11 cellular contexts compared by ENCODE assay signal in genomic region chr7:4747013-4747412, GRCh38. TPM values are rescaled to one million over a fixed set of nuclear protein-coding genes. Genes with fewer than 3 reads are reported as not detected.
A peak's percentile ranks its signal among the peaks of the same experiment; 100 is the strongest.
DNase-seq lines count a peak whose midpoint lies in the region; ATAC-seq and TF ChIP-seq lines count a peak whose summit lies in the region.
"Had no signal": no experiment of that assay in that cellular context is flagged by ENCODE, and none has a peak within 500 bp of the region (broad histone marks: within the 10 kb centered on the region; RNA-seq: fewer than 3 reads in every experiment).

No MANE protein-coding gene starts in this region.

- CTCF ChIA-PET in CD8-positive, alpha-beta T cell (lab: Charles Lee): interaction anchor here (0.7 to 1.9 kb wide), 5 partner anchors 8 to 135 kb away, joined by 3 to 5 read pairs (median 3); no protein-coding TSS in a partner anchor

- WGBS in esophagus squamous epithelium, 2 donors: 87 to 90% methylated on average over 14 to 15 of the region's 22 CpGs
- 93 to 94% methylated on average over 22 of the region's 22 CpGs for WGBS in sigmoid colon, 2 donors

- H3K27ac ChIP-seq in CD8-positive, alpha-beta T cell (ENCODE audit: low read depth, low read length): no peak overlapping the region
- H3K27ac ChIP-seq in VCaP (peak overlapping the region; percentile 71), esophagus squamous epithelium (peak overlapping the region; percentile 90 to 97 (median 93)), sigmoid colon (peak overlapping the region; percentile 93 to 96 (median 93))
- H3K27ac ChIP-seq: WERI-Rb-1 had no signal

- H3K36me3 ChIP-seq in CD8-positive, alpha-beta T cell (ENCODE audit: insufficient read depth, low read length): peaks cover 13% of the 10 kb centered on the region
- H3K36me3 ChIP-seq in esophagus squamous epithelium (peaks cover 3 to 63% (median 6%) of the 10 kb centered on the region in 3 donors), sigmoid colon (peaks cover 0 to 13% (median 9%) of the 10 kb centered on the region in 4 donors)

- no peaks in the 10 kb centered on the region for H3K27me3 ChIP-seq in CD8-positive, alpha-beta T cell (ENCODE audit: insufficient read depth, low read length)
- H3K27me3 ChIP-seq in esophagus squamous epithelium: no peaks in the 10 kb centered on the region
- H3K27me3 ChIP-seq in sigmoid colon: no peaks in the 10 kb centered on the region

- peaks cover 35% of the 10 kb centered on the region for H3K36me3 Mint-ChIP-seq in CD8-positive, alpha-beta T cell

- TF ChIP-seq CTCF in CD8-positive, alpha-beta T cell (IDR thresholded peaks at IDR 0.05): no peak
- TF ChIP-seq CTCF in VCaP (conservative IDR thresholded peaks at IDR 0.05): no peak
- no peak for TF ChIP-seq CTCF in esophagus squamous epithelium (IDR thresholded peaks at IDR 0.05)
- no peak for TF ChIP-seq CTCF in sigmoid colon (IDR thresholded peaks at IDR 0.05)

- intact Hi-C loops in CD8-positive, alpha-beta T cell (cut with DNase I, micrococcal nuclease): no loop called here
- intact Hi-C loops in esophagus squamous epithelium (cut with DNase I): no loop called here
- intact Hi-C loops in sigmoid colon (cut with DNase I): loop anchor here (1.0 kb wide), 1 partner anchor 19 kb away; no protein-coding TSS in a partner anchor

- H3K27ac Mint-ChIP-seq in CD8-positive, alpha-beta T cell: peak overlapping the region; percentile 88

- H3K9me3 Mint-ChIP-seq in CD8-positive, alpha-beta T cell: no peaks in the 10 kb centered on the region

- no peaks in the 10 kb centered on the region for H3K27me3 Mint-ChIP-seq in CD8-positive, alpha-beta T cell (ENCODE audit: low read depth)

- H3K9me3 ChIP-seq in CD8-positive, alpha-beta T cell (ENCODE audit: low read length): no peaks in the 10 kb centered on the region
- H3K9me3 ChIP-seq in esophagus squamous epithelium: no peaks in the 10 kb centered on the region
- H3K9me3 ChIP-seq in sigmoid colon: no peaks in the 10 kb centered on the region

- H3K4me1 ChIP-seq in CD8-positive, alpha-beta T cell (ENCODE audit: insufficient read depth, low read length): peaks cover 62% of the 10 kb centered on the region
- H3K4me1 ChIP-seq in esophagus squamous epithelium (peaks cover 36 to 73% (median 39%) of the 10 kb centered on the region in 3 donors), sigmoid colon (peaks cover 0 to 56% (median 51%) of the 10 kb centered on the region in 4 donors)

- POLR2A ChIA-PET in CD8-positive, alpha-beta T cell (lab: Charles Lee): interaction anchor here (1.2 to 4.4 kb wide), 6 partner anchors 9 to 105 kb away, joined by 3 to 21 read pairs (median 7); partner anchors contain the start of gene AP5Z1

- no peak overlapping the region for H3K4me3 Mint-ChIP-seq in CD8-positive, alpha-beta T cell

- DNase-seq in CD8-positive, alpha-beta T cell: no peak
- DNase-seq in esophagus squamous epithelium (lab: John Stamatoyannopoulos, UW): no peak
- no peak for DNase-seq in sigmoid colon
- no peak for DNase-seq in islet precursor cell
- no peak for DNase-seq in putamen (ENCODE audit: low spot score)
- no peak for DNase-seq in activated gamma-delta T cell (lab: John Stamatoyannopoulos, UW)
- DNase-seq: NCI-H526, WERI-Rb-1 had no signal

- TF ChIP-seq POLR2A in esophagus squamous epithelium (IDR thresholded peaks at IDR 0.05): no peak
- no peak for TF ChIP-seq POLR2A in sigmoid colon (IDR thresholded peaks at IDR 0.05)

- H3K4me3 ChIP-seq in CD8-positive, alpha-beta T cell (ENCODE audit: low read depth, low read length): no peak overlapping the region
- H3K4me3 ChIP-seq in esophagus squamous epithelium: peak overlapping the region in 1 of 4 donors; percentile 59
- H3K4me3 ChIP-seq in sigmoid colon: no peak overlapping the region
- H3K4me3 ChIP-seq: K562 had no signal

- H3K4me1 Mint-ChIP-seq in CD8-positive, alpha-beta T cell (ENCODE audit: low read depth): peaks cover 58% of the 10 kb centered on the region

- no peak for TF ChIP-seq EP300 in sigmoid colon (IDR thresholded peaks at IDR 0.05)

- ATAC-seq in CD8-positive, alpha-beta T cell: no peak
- no peak for ATAC-seq in HG03196 (IDR thresholded peaks at IDR 0.05; ENCODE audit: unreplicated experiment)
- ATAC-seq: K562 had no signal

RNA-seq across cellular contexts. Expression of gene AP5Z1, which starts 28.4 kb away (rescaled TPM):
- 100 to 1,000 TPM; 129 to 131 TPM for total RNA-seq in CD8-positive, alpha-beta T cell
- total RNA-seq in esophagus squamous epithelium (10 to 100 TPM; 11.2 to 32.8 (median 23.8) TPM), sigmoid colon (10 to 100 TPM; 17.1 to 24.6 (median 19.8) TPM)
- polyA plus RNA-seq in sigmoid colon: 10 to 100 TPM; 16.8 to 66.0 (median 20.3) TPM
